8 cellular contexts compared by ENCODE assay signal in genomic region chr1:182603646-182604127, GRCh38. TPM values are rescaled to one million over a fixed set of nuclear protein-coding genes. Genes with fewer than 3 reads are reported as not detected.
DNase-seq lines count a peak whose midpoint lies in the region; ATAC-seq and TF ChIP-seq lines count a peak whose summit lies in the region.

No MANE protein-coding gene starts in this region.

- H3K79me2 ChIP-seq in PC-3 (ENCODE audit: low read length), result no peaks in the 10 kb centered on the region

- TF ChIP-seq CTCF in PC-3 (conservative IDR thresholded peaks at IDR 0.05; ENCODE audit: low read depth, low read length) (no peak), left ventricle myocardium inferior (IDR thresholded peaks at IDR 0.05; ENCODE audit: borderline replicate concordance) (no peak)

- H3K9me3 ChIP-seq in PC-3 (ENCODE audit: low read length), result no peaks in the 10 kb centered on the region
- H3K9me3 ChIP-seq in left ventricle myocardium inferior (replicated peaks), result no peaks in the 10 kb centered on the region

- peaks cover 4 to 5% of the 10 kb centered on the region in 2 donors for H3K27me3 Mint-ChIP-seq in stimulated activated naive B cell treated with anti-CD40 and anti-IgM and Interleukin-4, amounts not matched to agents 10 μg/mL and 1 μg/mL and 100 μg/mL, for 72 hours

- H3K4me1 Mint-ChIP-seq in stimulated activated naive B cell treated with anti-CD40 and anti-IgM and Interleukin-4, amounts not matched to agents 10 μg/mL and 1 μg/mL and 100 μg/mL, for 72 hours, result peaks cover 10 to 14% of the 10 kb centered on the region in 2 donors

- H4K20me1 ChIP-seq in PC-3 (ENCODE audit: low read length), result no peaks in the 10 kb centered on the region

- peak overlapping the region; percentile 53; the same call in 1 of the 2 replicates for H3K4me3 ChIP-seq in PC-3 (ENCODE audit: low read length)
- H3K4me3 ChIP-seq in left ventricle myocardium inferior, result peak overlapping the region; percentile 73

- H3K36me3 ChIP-seq in PC-3 (ENCODE audit: low read depth, low read length) (0 out of 2 replicates have a peak, but pooled peaks cover 3% of the 10 kb centered on the region), left ventricle myocardium inferior (no peaks in the 10 kb centered on the region)

- peak overlapping the region; percentile 92 for H3K27ac Mint-ChIP-seq in stimulated activated naive B cell treated with anti-CD40 and anti-IgM and Interleukin-4, amounts not matched to agents 10 μg/mL and 1 μg/mL and 100 μg/mL, for 72 hours

- H3K27ac ChIP-seq in PC-3 (ENCODE audit: low read length), result no peak overlapping the region
- H3K27ac ChIP-seq in left ventricle myocardium inferior (replicated peaks), result peak overlapping the region; percentile 69

- POLR2A ChIA-PET in PC-3 (lab: Charles Lee; ENCODE audit: unreplicated experiment), result interaction anchor here (0.7 kb wide), 1 partner anchor 1351 kb away, joined by 3 read pairs; no protein-coding TSS in a partner anchor

- DNase-seq in COLO668 (lab: John Stamatoyannopoulos, UW; ENCODE audit: unreplicated experiment) (peak; percentile 72), PC-3 (no peak), left ventricle myocardium inferior (no peak), retina (no peak), HuH-7 (ENCODE audit: low spot score) (no peak)
- no peak for DNase-seq in stimulated activated naive B cell treated with anti-CD40 and anti-IgM and Interleukin-4, amounts not matched to agents 10 μg/mL and 1 μg/mL and 100 μg/mL, for 72 hours

- H3K36me3 Mint-ChIP-seq in stimulated activated naive B cell treated with anti-CD40 and anti-IgM and Interleukin-4, amounts not matched to agents 10 μg/mL and 1 μg/mL and 100 μg/mL, for 72 hours, result peaks cover 3 to 11% of the 10 kb centered on the region in 2 donors

- 0 out of 2 replicates have a peak overlapping the region, but pooled peaks have one; percentile 9 for H3K9ac ChIP-seq in PC-3 (ENCODE audit: low read length)

- H3K9me3 Mint-ChIP-seq in stimulated activated naive B cell treated with anti-CD40 and anti-IgM and Interleukin-4, amounts not matched to agents 10 μg/mL and 1 μg/mL and 100 μg/mL, for 72 hours, result no peaks in the 10 kb centered on the region

- no peaks in the 10 kb centered on the region for H3K27me3 ChIP-seq in PC-3 (ENCODE audit: low read length)
- H3K27me3 ChIP-seq in left ventricle myocardium inferior (ENCODE audit: low read depth), result no peaks in the 10 kb centered on the region

- H3K9me2 ChIP-seq in PC-3 (replicated peaks; ENCODE audit: low read length), result no peaks in the 10 kb centered on the region

- no peak overlapping the region for H3K4me3 Mint-ChIP-seq in stimulated activated naive B cell treated with anti-CD40 and anti-IgM and Interleukin-4, amounts not matched to agents 10 μg/mL and 1 μg/mL and 100 μg/mL, for 72 hours

- intact Hi-C loops in PC-3 (cut with micrococcal nuclease) (no loop called here), left ventricle myocardium inferior (cut with micrococcal nuclease) (no loop called here)

- no peaks in the 10 kb centered on the region for H3F3A ChIP-seq in PC-3 (ENCODE audit: low read length, unreplicated experiment)

- peak overlapping the region; percentile 77 for H3K4me2 ChIP-seq in PC-3 (ENCODE audit: low read length)

- H3K4me1 ChIP-seq in PC-3 (ENCODE audit: insufficient read depth, low read length), result peaks cover 3% of the 10 kb centered on the region
- H3K4me1 ChIP-seq in left ventricle myocardium inferior, result peaks cover 62% of the 10 kb centered on the region

- peak overlapping the region; percentile 71 for H2AFZ ChIP-seq in PC-3 (ENCODE audit: low read length)

- no TSS peak for BruUV-seq in PC-3 (replicated peaks; lab: Mats Ljungman, UMichigan)

- CTCF ChIA-PET in PC-3 (lab: Charles Lee), result interaction anchor here (1.0 kb wide), 1 partner anchor 181 kb away, joined by 5 read pairs; no protein-coding TSS in a partner anchor

- peak; percentile 17 for ATAC-seq in GM21447 (IDR thresholded peaks at IDR 0.05; ENCODE audit: unreplicated experiment)
- peak; percentile 8; the same call in 1 of the 2 replicates for ATAC-seq in PC-3
- peak; percentile 17 to 18 for ATAC-seq in stimulated activated naive B cell treated with anti-CD40 and anti-IgM and Interleukin-4, amounts not matched to agents 10 μg/mL and 1 μg/mL and 100 μg/mL, for 72 hours (replicated peaks)
- ATAC-seq in HG03442 (IDR thresholded peaks at IDR 0.05; ENCODE audit: unreplicated experiment), result no peak

RNA-seq across cellular contexts. Expression of gene RGS16, which starts 0.5 kb away (rescaled TPM):
- total RNA-seq in PC-3 (2014; rRNA removed) (0.40 and 1.5 TPM in 2 replicates), left ventricle myocardium inferior (0.88 TPM)

RNA-seq across cellular contexts. Expression of gene RNASEL, which starts 14.6 kb away (rescaled TPM):
- total RNA-seq in PC-3 (2014; rRNA removed) (1.3 and 2.1 TPM in 2 replicates), left ventricle myocardium inferior (3.5 TPM)
